21 cellular contexts compared by ENCODE assay signal in the genomic region with DNA sequence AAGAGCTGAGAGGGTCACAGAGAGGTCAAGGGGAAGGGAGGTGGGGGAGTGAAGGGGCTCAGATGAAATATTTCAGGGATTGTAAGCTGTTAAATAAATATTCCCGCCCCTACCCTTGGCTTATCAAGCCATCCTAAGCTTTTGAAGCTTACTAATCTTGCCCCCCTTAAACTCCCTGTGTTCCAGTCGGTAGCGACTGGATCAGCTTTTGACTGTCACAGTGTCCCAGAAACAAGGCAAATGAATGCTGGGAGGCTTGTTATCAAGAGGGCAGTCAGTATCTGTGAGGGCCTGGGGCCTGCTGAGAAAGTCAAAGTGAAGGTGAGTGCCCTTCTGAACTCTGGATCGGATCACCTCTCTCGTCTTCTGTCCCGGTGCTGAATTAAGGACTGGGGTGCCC.
DNase-seq lines count a peak whose midpoint lies in the region; ATAC-seq, FAIRE-seq and TF ChIP-seq lines count a peak whose summit lies in the region.
"Had no signal": no experiment of that assay in that cellular context is flagged by ENCODE, and none has a peak within 500 bp of the region (broad histone marks: within the 10 kb centered on the region; RNA-seq: fewer than 3 reads in every experiment).

No MANE protein-coding gene starts in this region.

- H3K9ac ChIP-seq in BLaER1 = peak overlapping the region; percentile 73
- H3K9ac ChIP-seq in mesenchymal stem cell (ENCODE audit: low read length) = no peak overlapping the region
- H3K9ac ChIP-seq: KMS-11 had no signal

- H3K23ac ChIP-seq in mesenchymal stem cell (ENCODE audit: low read length in 2 of 2) = no peak overlapping the region

- peaks cover 70% of the 10 kb centered on the region for H3K4me1 ChIP-seq in BLaER1
- peaks cover 4% of the 10 kb centered on the region for H3K4me1 ChIP-seq in mesenchymal stem cell (ENCODE audit: control insufficient read depth, insufficient read depth, low read depth, low read length)
- peaks cover 14% of the 10 kb centered on the region for H3K4me1 ChIP-seq in neuron (ENCODE audit: insufficient read depth, low read length)
- no peaks in the 10 kb centered on the region for H3K4me1 ChIP-seq in ascending aorta

- H3K36me3 Mint-ChIP-seq in stimulated activated naive B cell treated with anti-CD40 and anti-IgM and Interleukin-4, amounts not matched to agents 10 μg/mL and 1 μg/mL and 100 μg/mL, for 72 hours = no peaks in the 10 kb centered on the region
- H3K36me3 Mint-ChIP-seq: CD8-positive, alpha-beta memory T cell had no signal

- H2AK5ac ChIP-seq in mesenchymal stem cell (ENCODE audit: low read length, severe bottlenecking) = no peak overlapping the region

- H2BK120ac ChIP-seq in mesenchymal stem cell (ENCODE audit: low read depth, low read length) = no peak overlapping the region

- H3K9me3 ChIP-seq in BLaER1 = peaks cover 3% of the 10 kb centered on the region; the same call in 1 of the 2 replicates
- H3K9me3 ChIP-seq in mesenchymal stem cell (ENCODE audit: control insufficient read depth, low read length) = no peaks in the 10 kb centered on the region
- H3K9me3 ChIP-seq in neuron (ENCODE audit: low read length) = no peaks in the 10 kb centered on the region
- H3K9me3 ChIP-seq in ascending aorta = no peaks in the 10 kb centered on the region

- no peaks in the 10 kb centered on the region for H3K36me3 ChIP-seq in BLaER1
- no peaks in the 10 kb centered on the region for H3K36me3 ChIP-seq in mesenchymal stem cell (ENCODE audit: control insufficient read depth in 1 of 2, insufficient read depth in 2 of 2, low read depth in 1 of 2, low read length in 2 of 2)
- no peaks in the 10 kb centered on the region for H3K36me3 ChIP-seq in neuron (ENCODE audit: insufficient read depth, low read length)
- H3K36me3 ChIP-seq in ascending aorta = no peaks in the 10 kb centered on the region

- DNase-seq in D721Med (ENCODE audit: insufficient read length, low spot score) = peak; percentile 25
- DNase-seq in mesenchymal stem cell = no peak
- no peak for DNase-seq in NCI-H526 treated with DMSO at 0.1 percent for 48 hours (lab: John Stamatoyannopoulos, UW)
- DNase-seq in stimulated activated naive B cell treated with anti-CD40 and anti-IgM and Interleukin-4, amounts not matched to agents 10 μg/mL and 1 μg/mL and 100 μg/mL, for 72 hours = no peak
- no peak for DNase-seq in ascending aorta (ENCODE audit: low spot score in 2 of 2)
- no peak for DNase-seq in glomerular visceral epithelial cell (ENCODE audit: extremely low spot score)
- DNase-seq: CD8-positive, alpha-beta memory T cell; DMS79 treated with DMSO at 0.1 percent for 48 hours; HFFc6; MV-4-11; NCI-H187; NCI-H2107; NCI-H510A; NCI-H774; PC-3; RPMI8226 had no signal

- no peaks in the 10 kb centered on the region for H3K27me3 Mint-ChIP-seq in stimulated activated naive B cell treated with anti-CD40 and anti-IgM and Interleukin-4, amounts not matched to agents 10 μg/mL and 1 μg/mL and 100 μg/mL, for 72 hours
- H3K27me3 Mint-ChIP-seq: CD8-positive, alpha-beta memory T cell had no signal

- H3K4ac ChIP-seq in mesenchymal stem cell (ENCODE audit: low read depth in 1 of 2, low read length in 2 of 2) = peak overlapping the region in 1 of 2 experiments; percentile 15

- H3K27me3 ChIP-seq in BLaER1 (no peaks in the 10 kb centered on the region), mesenchymal stem cell (ENCODE audit: control insufficient read depth in 1 of 2, insufficient read depth in 1 of 2, low read length in 2 of 2) (no peaks in the 10 kb centered on the region), neuron (ENCODE audit: insufficient read depth, low read length) (no peaks in the 10 kb centered on the region), ascending aorta (no peaks in the 10 kb centered on the region)

- FAIRE-seq in D721Med (lab: Jason Lieb, UNC) = no peak
- FAIRE-seq: H54 had no signal

- ATAC-seq in stimulated activated naive B cell treated with anti-CD40 and anti-IgM and Interleukin-4, amounts not matched to agents 10 μg/mL and 1 μg/mL and 100 μg/mL, for 72 hours (replicated peaks) = no peak
- ATAC-seq: PC-3 had no signal

- no peak for TF ChIP-seq CTCF in D721Med (IDR thresholded peaks at IDR 0.05; ENCODE audit: insufficient read depth, missing control alignments)
- TF ChIP-seq CTCF in ascending aorta (IDR thresholded peaks at IDR 0.05) = no peak

- H3K27ac Mint-ChIP-seq in stimulated activated naive B cell treated with anti-CD40 and anti-IgM and Interleukin-4, amounts not matched to agents 10 μg/mL and 1 μg/mL and 100 μg/mL, for 72 hours = no peak overlapping the region
- H3K27ac Mint-ChIP-seq: CD8-positive, alpha-beta memory T cell; HFFc6 had no signal

- H3K79me1 ChIP-seq in mesenchymal stem cell (replicated peaks; ENCODE audit: low read length, poor library complexity, severe bottlenecking) = no peaks in the 10 kb centered on the region

- H3K4me3 ChIP-seq in BLaER1 (peak overlapping the region; percentile 37), mesenchymal stem cell (ENCODE audit: insufficient read depth in 1 of 2, low read depth in 1 of 2, low read length in 2 of 2) (no peak overlapping the region), neuron (ENCODE audit: low read length) (peak overlapping the region; percentile 39), ascending aorta (no peak overlapping the region)

- no peak overlapping the region for H3K18ac ChIP-seq in mesenchymal stem cell (ENCODE audit: low read depth in 1 of 2, low read length in 2 of 2)

- H4K91ac ChIP-seq in mesenchymal stem cell (ENCODE audit: low read length) = no peak overlapping the region

- no peaks in the 10 kb centered on the region for H3K9me3 Mint-ChIP-seq in stimulated activated naive B cell treated with anti-CD40 and anti-IgM and Interleukin-4, amounts not matched to agents 10 μg/mL and 1 μg/mL and 100 μg/mL, for 72 hours
- H3K9me3 Mint-ChIP-seq: HFFc6 had no signal

- no peak overlapping the region for H2BK12ac ChIP-seq in mesenchymal stem cell (ENCODE audit: low read length in 2 of 2)

- no peaks in the 10 kb centered on the region for H3K4me1 Mint-ChIP-seq in stimulated activated naive B cell treated with anti-CD40 and anti-IgM and Interleukin-4, amounts not matched to agents 10 μg/mL and 1 μg/mL and 100 μg/mL, for 72 hours
- H3K4me1 Mint-ChIP-seq: CD8-positive, alpha-beta memory T cell had no signal

- no peak overlapping the region for H3K4me3 Mint-ChIP-seq in stimulated activated naive B cell treated with anti-CD40 and anti-IgM and Interleukin-4, amounts not matched to agents 10 μg/mL and 1 μg/mL and 100 μg/mL, for 72 hours
- H3K4me3 Mint-ChIP-seq: CD8-positive, alpha-beta memory T cell; HFFc6 had no signal

- peak overlapping the region; percentile 84 for H3K4me2 ChIP-seq in BLaER1
- no peak overlapping the region for H3K4me2 ChIP-seq in mesenchymal stem cell (ENCODE audit: low read length, poor library complexity, severe bottlenecking)
- H3K4me2 ChIP-seq: KMS-11 had no signal

- H2AFZ ChIP-seq in mesenchymal stem cell (ENCODE audit: low read depth, low read length) = no peak overlapping the region
- peak overlapping the region; percentile 62 for H2AFZ ChIP-seq in neuron (ENCODE audit: low read depth, low read length)

- H3K14ac ChIP-seq in mesenchymal stem cell (ENCODE audit: low read length in 2 of 2) = no peak overlapping the region

- H3K27ac ChIP-seq in BLaER1 (peak overlapping the region; percentile 88), mesenchymal stem cell (ENCODE audit: low read length, poor library complexity, severe bottlenecking) (no peak overlapping the region), ascending aorta (no peak overlapping the region)
- H3K27ac ChIP-seq: HL-60, KMS-11 had no signal

- intact Hi-C loops in ascending aorta (cut with DNase I) = no loop called here

- H4K8ac ChIP-seq in mesenchymal stem cell (ENCODE audit: low read length) = no peak overlapping the region

- H2BK5ac ChIP-seq in mesenchymal stem cell (ENCODE audit: low read depth, low read length, poor library complexity, severe bottlenecking) = no peak overlapping the region

- no peaks in the 10 kb centered on the region for H4K20me1 ChIP-seq in BLaER1

- 61% methylated on average over 5 of the region's 6 CpGs for WGBS in mesenchymal stem cell

- H2BK15ac ChIP-seq in mesenchymal stem cell (ENCODE audit: low read depth, poor library complexity, severe bottlenecking) = peak overlapping the region; percentile 65

Comparison
In these comparisons a context has a peak if more than half of its experiments do, and no peak if none do; other contexts are left out.
1. H3K4me3 ChIP-seq: peak in BLaER1 (single experiment) and neuron (single experiment); none in mesenchymal stem cell (0 of 2) and ascending aorta (0 of 2).